ENCODE assay signal across 15 cellular contexts in genomic region chr16:11032000-11032921, GRCh38.
A peak's percentile ranks its signal among the peaks of the same experiment; 100 is the strongest.
DNase-seq lines count a peak whose midpoint lies in the region; ATAC-seq and TF ChIP-seq lines count a peak whose summit lies in the region.
"Had no signal": no experiment of that assay in that cellular context is flagged by ENCODE, and none has a peak within 500 bp of the region (broad histone marks: within the 10 kb centered on the region; RNA-seq: fewer than 3 reads in every experiment).

No MANE protein-coding gene starts in this region.

- intact Hi-C loops in Caco-2 (cut with micrococcal nuclease; ENCODE audit: unreplicated experiment), result no loop called here
- intact Hi-C loops in dorsolateral prefrontal cortex (cut with DNase I), result no loop called here

- peak overlapping the region; percentile 9 for H3K9ac ChIP-seq in endodermal cell (ENCODE audit: extremely low read depth, low read length, poor library complexity, severe bottlenecking)

- no peak for DNase-seq in Caco-2
- DNase-seq in Peyer's patch, result no peak
- peak; percentile 65 for DNase-seq in endodermal cell
- DNase-seq in midbrain (lab: John Stamatoyannopoulos, UW), result no peak
- no peak for DNase-seq in dorsolateral prefrontal cortex
- no peak for DNase-seq in amygdala (lab: John Stamatoyannopoulos, UW)
- DNase-seq: GF-D8; PC-3; stimulated activated CD4-positive, alpha-beta T cell treated with anti-CD3 and anti-CD28 coated beads, Interleukin-4, amount 100 ng/mL, for 24 hours; stimulated activated naive CD8-positive, alpha-beta T cell treated with anti-CD3 and anti-CD28 coated beads, Interleukin-15, amount 100 ng/mL, for 72 hours had no signal

- H3K4me1 ChIP-seq in Caco-2 (no peaks in the 10 kb centered on the region), Peyer's patch (no peaks in the 10 kb centered on the region), endodermal cell (ENCODE audit: control insufficient read depth, insufficient read depth, low read length) (peaks cover 15% of the 10 kb centered on the region), mesodermal cell (ENCODE audit: control insufficient read depth, insufficient read depth, low read length, poor library complexity, severe bottlenecking) (peaks cover 9% of the 10 kb centered on the region)

- TF ChIP-seq POLR2A in Peyer's patch (IDR thresholded peaks at IDR 0.05), result no peak

- no peak overlapping the region for H3K4me3 ChIP-seq in Caco-2 (ENCODE audit: low read depth, low read length)
- H3K4me3 ChIP-seq in Peyer's patch, result no peak overlapping the region
- peak overlapping the region; percentile 12 for H3K4me3 ChIP-seq in endodermal cell (ENCODE audit: low read length)
- no peak overlapping the region for H3K4me3 ChIP-seq in mesodermal cell (ENCODE audit: extremely low read depth, insufficient read depth, low read length, poor library complexity, severe bottlenecking)
- no peak overlapping the region for H3K4me3 ChIP-seq in dorsolateral prefrontal cortex
- H3K4me3 ChIP-seq: mucosa of descending colon had no signal

- no TSS peak for BruUV-seq in Caco-2 (replicated peaks; lab: Mats Ljungman, UMichigan)

- peaks cover 18% of the 10 kb centered on the region for H3K36me3 Mint-ChIP-seq in Caco-2 (ENCODE audit: insufficient read depth, unreplicated experiment)
- H3K36me3 Mint-ChIP-seq in endodermal cell (ENCODE audit: low read depth), result peaks cover 58% of the 10 kb centered on the region

- H3K4me1 Mint-ChIP-seq in Caco-2 (ENCODE audit: low read depth, unreplicated experiment), result no peaks in the 10 kb centered on the region
- peaks cover 35% of the 10 kb centered on the region for H3K4me1 Mint-ChIP-seq in endodermal cell

- H3K9me3 ChIP-seq in Caco-2 (no peaks in the 10 kb centered on the region), Peyer's patch (no peaks in the 10 kb centered on the region), endodermal cell (ENCODE audit: control insufficient read depth, low read length) (peaks cover 14% of the 10 kb centered on the region), mesodermal cell (ENCODE audit: control insufficient read depth, low read length) (peaks cover 12% of the 10 kb centered on the region)
- H3K9me3 ChIP-seq: mucosa of descending colon had no signal

- ATAC-seq in HG02885 (IDR thresholded peaks at IDR 0.05; ENCODE audit: poor library complexity, unreplicated experiment), result no peak
- ATAC-seq: PC-3; stimulated activated naive CD8-positive, alpha-beta T cell treated with anti-CD3 and anti-CD28 coated beads, Interleukin-15, amount 100 ng/mL, for 72 hours had no signal

- H3K27ac Mint-ChIP-seq in Caco-2 (ENCODE audit: unreplicated experiment), result peak overlapping the region; percentile 3
- H3K27ac Mint-ChIP-seq in endodermal cell, result peak overlapping the region; percentile 84
- H3K27ac Mint-ChIP-seq: stimulated activated naive CD8-positive, alpha-beta T cell treated with anti-CD3 and anti-CD28 coated beads, Interleukin-15, amount 100 ng/mL, for 72 hours; T-helper 1 cell treated with Interleukin-12 subunit alpha and Interleukin-12 subunit beta and Interleukin-4 antibody, amounts not matched to agents 30 μg/mL and 1 μg/mL, for 36 hours had no signal

- H3K9me3 Mint-ChIP-seq in Caco-2 (ENCODE audit: unreplicated experiment), result no peaks in the 10 kb centered on the region
- peaks cover 21% of the 10 kb centered on the region for H3K9me3 Mint-ChIP-seq in endodermal cell

- H3K27me3 ChIP-seq in Caco-2 (replicated peaks; ENCODE audit: control insufficient read depth, insufficient read depth, low read length) (no peaks in the 10 kb centered on the region), Peyer's patch (no peaks in the 10 kb centered on the region), endodermal cell (ENCODE audit: control insufficient read depth, insufficient read depth, low read length, poor library complexity, severe bottlenecking) (no peaks in the 10 kb centered on the region), dorsolateral prefrontal cortex (no peaks in the 10 kb centered on the region)

- WGBS in endodermal cell (ENCODE audit: insufficient coverage in 1 of 2, insufficient read length in 1 of 2), 2 experiments, result 81 to 87% methylated on average over 10 to 16 of the region's 16 CpGs
- WGBS in mesodermal cell (ENCODE audit: insufficient coverage in 2 of 2), 2 experiments, result 83 to 85% methylated on average over 15 to 16 of the region's 16 CpGs

- no peak for TF ChIP-seq CTCF in Caco-2 (IDR thresholded peaks at IDR 0.05; ENCODE audit: insufficient read depth in 1 of 2, low read depth in 1 of 2, low read length in 1 of 2, severe bottlenecking in 1 of 2, unreplicated experiment in 1 of 2)
- TF ChIP-seq CTCF in Peyer's patch (IDR thresholded peaks at IDR 0.05), result no peak
- TF ChIP-seq CTCF in endodermal cell (conservative IDR thresholded peaks at IDR 0.05), result no peak
- no peak for TF ChIP-seq CTCF in dorsolateral prefrontal cortex (IDR thresholded peaks at IDR 0.05 in 54 of 56, conservative IDR thresholded peaks at IDR 0.05 in 2 of 56; ENCODE audit: low read depth in 1 of 56, partially characterized antibody in 56 of 56)

- POLR2A ChIA-PET in Caco-2 (lab: Charles Lee), result no interaction called here

- H3K4me3 Mint-ChIP-seq in Caco-2 (ENCODE audit: unreplicated experiment) (no peak overlapping the region), endodermal cell (no peak overlapping the region)
- H3K4me3 Mint-ChIP-seq: stimulated activated naive CD8-positive, alpha-beta T cell treated with anti-CD3 and anti-CD28 coated beads, Interleukin-15, amount 100 ng/mL, for 72 hours; T-helper 1 cell treated with Interleukin-12 subunit alpha and Interleukin-12 subunit beta and Interleukin-4 antibody, amounts not matched to agents 30 μg/mL and 1 μg/mL, for 36 hours had no signal

- H3K27me3 Mint-ChIP-seq in Caco-2 (ENCODE audit: insufficient read depth, unreplicated experiment) (no peaks in the 10 kb centered on the region), endodermal cell (ENCODE audit: insufficient read depth) (no peaks in the 10 kb centered on the region)
- H3K27me3 Mint-ChIP-seq: stimulated activated naive CD8-positive, alpha-beta T cell treated with anti-CD3 and anti-CD28 coated beads, Interleukin-15, amount 100 ng/mL, for 72 hours had no signal

- CTCF ChIA-PET in Caco-2 (lab: Charles Lee), result no interaction called here

- peak overlapping the region in 3 of 4 donors; percentile 26 to 45 (median 33) for H3K27ac ChIP-seq in Peyer's patch
- no peak overlapping the region for H3K27ac ChIP-seq in endodermal cell (ENCODE audit: low read depth, low read length)
- peak overlapping the region; percentile 2 for H3K27ac ChIP-seq in mesodermal cell (ENCODE audit: low read depth, low read length, severe bottlenecking)
- H3K27ac ChIP-seq in dorsolateral prefrontal cortex, result peak overlapping the region in 4 of 59 donors; percentile 3 to 38 (median 16)
- H3K27ac ChIP-seq: C4-2B had no signal

- no peaks in the 10 kb centered on the region for H3K36me3 ChIP-seq in Caco-2 (ENCODE audit: control insufficient read depth, insufficient read depth, low read length)
- H3K36me3 ChIP-seq in Peyer's patch, result peaks cover 0 to 48% (median 0%) of the 10 kb centered on the region in 3 donors
- H3K36me3 ChIP-seq in endodermal cell (ENCODE audit: control insufficient read depth, insufficient read depth, low read length), result peaks cover 62% of the 10 kb centered on the region
- H3K36me3 ChIP-seq in mesodermal cell (ENCODE audit: control insufficient read depth, insufficient read depth, low read length), result peaks cover 60% of the 10 kb centered on the region
